Comparison of ENCODE assay signal across 11 cellular contexts in the genomic region with DNA sequence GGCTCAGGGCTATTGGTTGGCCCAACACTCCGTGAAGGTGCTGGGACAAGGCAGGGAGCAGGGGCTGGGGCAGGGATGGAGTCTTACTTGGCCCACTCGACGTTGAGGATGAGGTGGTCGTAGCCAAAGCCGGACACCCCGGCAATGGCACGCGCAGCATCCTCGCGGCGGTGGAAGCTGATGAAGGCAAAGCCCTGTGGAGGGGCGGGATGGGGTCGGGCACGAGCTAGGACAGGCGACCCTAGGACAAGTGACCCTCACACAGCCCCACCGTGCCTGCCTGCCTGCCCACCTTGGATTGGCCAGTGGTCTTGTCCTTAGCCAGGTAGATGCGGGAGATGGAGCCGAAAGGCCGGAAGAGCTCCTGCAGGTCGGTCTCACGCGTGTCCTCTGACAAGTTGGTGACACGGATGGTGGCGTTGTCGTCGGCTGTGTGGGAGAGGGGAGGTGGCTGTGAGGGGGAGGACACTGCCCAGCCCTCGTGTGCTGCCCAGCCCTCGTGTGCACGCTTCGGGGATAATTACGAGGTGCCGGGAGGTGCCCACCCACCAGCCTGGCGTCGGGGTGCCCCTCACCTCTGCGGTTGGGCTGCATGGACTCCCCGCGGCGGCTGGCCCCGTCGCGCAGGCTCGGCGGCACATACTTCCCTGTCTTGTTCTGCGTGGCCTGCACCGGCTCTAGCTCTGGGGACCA. TPM values are rescaled to one million over a fixed set of nuclear protein-coding genes. Genes with fewer than 3 reads are reported as not detected.
DNase-seq lines count a peak whose midpoint lies in the region; ATAC-seq and TF ChIP-seq lines count a peak whose summit lies in the region.
"Had no signal": no experiment of that assay in that cellular context is flagged by ENCODE, and none has a peak within 500 bp of the region (broad histone marks: within the 10 kb centered on the region; RNA-seq: fewer than 3 reads in every experiment).

No MANE protein-coding gene starts in this region.

- H3K9me3 ChIP-seq in CD4-positive, alpha-beta T cell (ENCODE audit: control insufficient read depth, low read length) = no peaks in the 10 kb centered on the region
- H3K9me3 ChIP-seq in T-helper 17 cell (ENCODE audit: control insufficient read depth, low read length, poor library complexity, severe bottlenecking) (no peaks in the 10 kb centered on the region), BE2C (no peaks in the 10 kb centered on the region)
- H3K9me3 ChIP-seq: right atrium auricular region had no signal

- peaks cover 72% of the 10 kb centered on the region for H3K36me3 Mint-ChIP-seq in CD4-positive, alpha-beta T cell (ENCODE audit: low read depth)
- H3K36me3 Mint-ChIP-seq in T-helper 17 cell (ENCODE audit: low read depth) (peaks cover 7% of the 10 kb centered on the region), immature natural killer cell (peaks cover 7 to 22% (median 9%) of the 10 kb centered on the region in 3 donors)

- H3K27me3 ChIP-seq in CD4-positive, alpha-beta T cell (ENCODE audit: control insufficient read depth, insufficient read depth, low read length) = no peaks in the 10 kb centered on the region
- no peaks in the 10 kb centered on the region for H3K27me3 ChIP-seq in foreskin keratinocyte
- no peaks in the 10 kb centered on the region for H3K27me3 ChIP-seq in BE2C
- H3K27me3 ChIP-seq: right atrium auricular region had no signal

- no peak for TF ChIP-seq CTCF in CD4-positive, alpha-beta T cell (IDR thresholded peaks at IDR 0.05)
- TF ChIP-seq CTCF in GM12865 (IDR thresholded peaks at IDR 0.05; ENCODE audit: insufficient read depth, low read depth, low read length, missing control alignments) (no peak), foreskin keratinocyte (conservative IDR thresholded peaks at IDR 0.05) (no peak), BE2C (IDR thresholded peaks at IDR 0.05; ENCODE audit: low read depth, low read length) (no peak)

- no peak for DNase-seq in CD4-positive, alpha-beta T cell
- DNase-seq in GM12865 (ENCODE audit: low read depth) (peak; percentile 43), T-helper 17 cell (no peak), immature natural killer cell (peak in 1 of 3 donors; percentile 6), A172 (ENCODE audit: low spot score) (no peak), foreskin keratinocyte (no peak), BE2C (no peak), retina (no peak)
- DNase-seq: activated CD4-positive, alpha-beta T cell treated with anti-CD3 and anti-CD28 coated beads for 4 hours; foreskin fibroblast had no signal

- H3K4me3 Mint-ChIP-seq in CD4-positive, alpha-beta T cell = no peak overlapping the region
- H3K4me3 Mint-ChIP-seq in T-helper 17 cell = no peak overlapping the region
- peak overlapping the region; percentile 67 to 91 (median 82) for H3K4me3 Mint-ChIP-seq in immature natural killer cell

- H3K4me3 ChIP-seq in GM12865 (ENCODE audit: low read depth, low read length) (no peak overlapping the region), BE2C (ENCODE audit: low read depth, low read length) (no peak overlapping the region)
- H3K4me3 ChIP-seq: right atrium auricular region had no signal

- peak overlapping the region; percentile 63 for H3K27ac Mint-ChIP-seq in CD4-positive, alpha-beta T cell
- H3K27ac Mint-ChIP-seq in T-helper 17 cell (peak overlapping the region; percentile 8), immature natural killer cell (peak overlapping the region; percentile 95 to 99 (median 98))

- peaks cover 36% of the 10 kb centered on the region for H3K4me1 Mint-ChIP-seq in CD4-positive, alpha-beta T cell (ENCODE audit: low read depth)
- H3K4me1 Mint-ChIP-seq in T-helper 17 cell = peaks cover 35% of the 10 kb centered on the region
- H3K4me1 Mint-ChIP-seq in immature natural killer cell = peaks cover 77 to 82% of the 10 kb centered on the region in 2 donors

- H3K4me1 ChIP-seq in foreskin keratinocyte = no peaks in the 10 kb centered on the region
- peaks cover 4% of the 10 kb centered on the region; the same call in 1 of the 2 replicates for H3K4me1 ChIP-seq in BE2C

- peaks cover 4% of the 10 kb centered on the region for H3K27me3 Mint-ChIP-seq in CD4-positive, alpha-beta T cell
- H3K27me3 Mint-ChIP-seq in T-helper 17 cell (no peaks in the 10 kb centered on the region), immature natural killer cell (ENCODE audit: low read depth in 3 of 3) (peaks cover 23 to 52% (median 24%) of the 10 kb centered on the region in 3 donors)

- H3K36me3 ChIP-seq in BE2C = peaks cover 47% of the 10 kb centered on the region

- no peak overlapping the region for H3K27ac ChIP-seq in CD4-positive, alpha-beta T cell (ENCODE audit: low read depth, low read length)
- H3K27ac ChIP-seq in foreskin keratinocyte = no peak overlapping the region
- H3K27ac ChIP-seq: right atrium auricular region had no signal

- CTCF ChIA-PET in CD4-positive, alpha-beta T cell (lab: Charles Lee) = no interaction called here

- POLR2A ChIA-PET in CD4-positive, alpha-beta T cell (lab: Charles Lee) = interaction anchor here (0.8 to 6.4 kb wide), 5 partner anchors 10 to 120 kb away, joined by 3 to 55 read pairs (median 6); partner anchors contain the start of gene PPAN

- H3K9me3 Mint-ChIP-seq in CD4-positive, alpha-beta T cell = no peaks in the 10 kb centered on the region
- H3K9me3 Mint-ChIP-seq in immature natural killer cell = no peaks in the 10 kb centered on the region

- intact Hi-C loops in CD4-positive, alpha-beta T cell (cut with DNase I, micrococcal nuclease) = no loop called here

- no peak for ATAC-seq in CD4-positive, alpha-beta T cell (ENCODE audit: poor library complexity)
- ATAC-seq in T-helper 17 cell = no peak
- ATAC-seq in foreskin keratinocyte = no peak

RNA-seq across cellular contexts. Expression of gene P2RY11, which starts 4.0 kb away (rescaled TPM):
- 10 to 100 TPM; 88.5 to 93.9 TPM for total RNA-seq in CD4-positive, alpha-beta T cell
- total RNA-seq in T-helper 17 cell = 10 to 100 TPM; 46.6 to 50.8 TPM
- polyA plus RNA-seq in immature natural killer cell = 10 to 100 TPM in 1 of 3 donors, 1 to 10 TPM in 2; 2.6 to 26.7 (median 6.9) TPM
- total RNA-seq in A172 (2014; rRNA removed; shearing (Covaris generic)) = 1.5 and 2.9 TPM in 2 replicates
- 5.3 and 6.3 TPM in 2 replicates for total RNA-seq in foreskin keratinocyte
- polyA plus RNA-seq in foreskin keratinocyte = 6.2 and 7.3 TPM in 2 replicates
- 139 TPM for polyA plus RNA-seq in BE2C (2012; ENCODE audit: insufficient read depth, insufficient read length, low read depth)

RNA-seq across cellular contexts. Expression of gene EIF3G, which starts 4.2 kb away (rescaled TPM):
- total RNA-seq in CD4-positive, alpha-beta T cell = 100 to 1,000 TPM; 328 to 343 TPM
- total RNA-seq in T-helper 17 cell (100 to 1,000 TPM; 312 to 322 TPM), foreskin keratinocyte (255 and 258 TPM in 2 replicates)
- polyA plus RNA-seq in immature natural killer cell (100 to 1,000 TPM; 334 to 509 (median 485) TPM), foreskin keratinocyte (319 and 336 TPM in 2 replicates)
- 305 and 379 TPM in 2 replicates for total RNA-seq in A172 (2014; rRNA removed; shearing (Covaris generic))
- 765 TPM for polyA plus RNA-seq in BE2C (2012; ENCODE audit: insufficient read depth, insufficient read length, low read depth)

RNA-seq across cellular contexts. Expression of gene PPAN, which starts 9.4 kb away (rescaled TPM):
- total RNA-seq in CD4-positive, alpha-beta T cell = 100 to 1,000 TPM; 119 to 127 TPM
- total RNA-seq in T-helper 17 cell (10 to 100 TPM; 79.8 to 87.8 TPM), foreskin keratinocyte (56.6 and 70.7 TPM in 2 replicates)
- polyA plus RNA-seq in immature natural killer cell (10 to 100 TPM; 12.1 to 44.8 (median 18.4) TPM), foreskin keratinocyte (66.8 and 71.6 TPM in 2 replicates)
- total RNA-seq in A172 (2014; rRNA removed; shearing (Covaris generic)) = 27.6 and 34.6 TPM in 2 replicates
- polyA plus RNA-seq in BE2C (2012; ENCODE audit: insufficient read depth, insufficient read length, low read depth) = 333 TPM

RNA-seq across cellular contexts. Expression of gene ANGPTL6, which starts 13.1 kb away (rescaled TPM):
- under 1 TPM; 0.61 to 0.63 TPM for total RNA-seq in CD4-positive, alpha-beta T cell
- total RNA-seq in T-helper 17 cell = 1 to 10 TPM in 1 of 2 donors, under 1 TPM in 1; 0.86 to 2.2 TPM
- 1 to 10 TPM in 2 of 3 donors, under 1 TPM in 1; 0.53 to 1.9 (median 1.2) TPM for polyA plus RNA-seq in immature natural killer cell
- 0.47 and 0.86 TPM in 2 replicates for total RNA-seq in A172 (2014; rRNA removed; shearing (Covaris generic))
- total RNA-seq in foreskin keratinocyte = 0.07 and 0.11 TPM in 2 replicates
- 0.08 and 0.10 TPM in 2 replicates for polyA plus RNA-seq in foreskin keratinocyte
- polyA plus RNA-seq in BE2C (2012; ENCODE audit: insufficient read depth, insufficient read length, low read depth) = 1.0 TPM

RNA-seq across cellular contexts. Expression of gene SHFL, which starts 29.4 kb away (rescaled TPM):
- total RNA-seq in CD4-positive, alpha-beta T cell = 10 to 100 TPM; 58.5 to 61.7 TPM
- 10 to 100 TPM; 65.2 to 68.0 TPM for total RNA-seq in T-helper 17 cell
- polyA plus RNA-seq in immature natural killer cell = 10 to 100 TPM; 39.4 to 78.4 (median 44.2) TPM
- 16.5 and 20.4 TPM in 2 replicates for total RNA-seq in A172 (2014; rRNA removed; shearing (Covaris generic))
- total RNA-seq in foreskin keratinocyte = 36.7 and 43.7 TPM in 2 replicates
- 44.4 and 53.7 TPM in 2 replicates for polyA plus RNA-seq in foreskin keratinocyte
- 1.5 TPM for polyA plus RNA-seq in BE2C (2012; ENCODE audit: insufficient read depth, insufficient read length, low read depth)

Comparison
In these comparisons a context has a peak if more than half of its experiments do, and no peak if none do; other contexts are left out.
1. H3K27ac Mint-ChIP-seq: peak in every context shown above with its lines; median percentile 98 in immature natural killer cell; 63 in CD4-positive, alpha-beta T cell; 8 in T-helper 17 cell.
2. H3K4me3 Mint-ChIP-seq: peak in immature natural killer cell (5 of 5); none in CD4-positive, alpha-beta T cell (single experiment) and T-helper 17 cell (single experiment).